Comparison of ENCODE assay signal across 8 cellular contexts in genomic region chr22:41946360-41947180, GRCh38.
A peak's percentile ranks its signal among the peaks of the same experiment; 100 is the strongest.
DNase-seq lines count a peak whose midpoint lies in the region; ATAC-seq lines count a peak whose summit lies in the region.

Gene CENPM (minus strand): TSS chr22:41947152. CDS start chr22:41947076, 76 bp downstream.

- peak; percentile 94 for DNase-seq in DMS114 treated with DMSO at 0.1 percent for 48 hours (lab: John Stamatoyannopoulos, UW; ENCODE audit: unreplicated experiment)
- DNase-seq in HuH-7.5 (ENCODE audit: low spot score) = peak; percentile 73
- peak; percentile 97 for DNase-seq in OCI-M1 (lab: John Stamatoyannopoulos, UW)
- DNase-seq in activated T-cell treated with anti-CD3 and anti-CD28 coated beads for 1 hour (ENCODE audit: low read depth) = peak; percentile 76
- peak; percentile 87 for DNase-seq in epidermal melanocyte (ENCODE audit: insufficient read length, low spot score)
- peak; percentile 93 for DNase-seq in midbrain (lab: John Stamatoyannopoulos, UW)
- DNase-seq in stimulated activated CD8-positive, alpha-beta memory T cell treated with anti-CD3 and anti-CD28 coated beads, Interleukin-15, amount 100 ng/mL, for 48 hours (ENCODE audit: low read depth in 2 of 2) = peak; percentile 92 to 93

- peak; percentile 64 for ATAC-seq in GM21526 (IDR thresholded peaks at IDR 0.05; ENCODE audit: low FRiP score, unreplicated experiment)

Comparison
In these comparisons a context has a peak if more than half of its experiments do, and no peak if none do; other contexts are left out.
1. Peak in every context shown above with its lines: DNase-seq and ATAC-seq.